26 cellular contexts compared by ENCODE assay signal in genomic region chr22:17764036-17764435, GRCh38. TPM values are rescaled to one million over a fixed set of nuclear protein-coding genes. Genes with fewer than 3 reads are reported as not detected.
A peak's percentile ranks its signal among the peaks of the same experiment; 100 is the strongest.
DNase-seq lines count a peak whose midpoint lies in the region; ATAC-seq, FAIRE-seq and TF ChIP-seq lines count a peak whose summit lies in the region.
"Had no signal": no experiment of that assay in that cellular context is flagged by ENCODE, and none has a peak within 500 bp of the region (broad histone marks: within the 10 kb centered on the region; RNA-seq: fewer than 3 reads in every experiment).

No MANE protein-coding gene starts in this region.

- peak overlapping the region; percentile 58 for H3K9ac ChIP-seq in Loucy (ENCODE audit: low read depth, low read length, poor library complexity, severe bottlenecking)

- H3K4me3 ChIP-seq in CD8-positive, alpha-beta T cell (ENCODE audit: low read depth, low read length): no peak overlapping the region
- peak overlapping the region; percentile 7 for H3K4me3 ChIP-seq in Loucy (ENCODE audit: low read length, poor library complexity, severe bottlenecking)
- no peak overlapping the region for H3K4me3 ChIP-seq in neutrophil (ENCODE audit: low read depth in 1 of 2, low read length in 1 of 2)
- H3K4me3 ChIP-seq: gastrocnemius medialis, hepatocyte, upper lobe of right lung had no signal

- peak overlapping the region; percentile 55 for H3K4me2 ChIP-seq in Loucy (ENCODE audit: low read depth, low read length, poor library complexity, severe bottlenecking)
- H3K4me2 ChIP-seq: hepatocyte had no signal

- no peak for FAIRE-seq in H54 (lab: Jason Lieb, UNC)
- FAIRE-seq: H1, small intestine had no signal

- no peaks in the 10 kb centered on the region for H3K9me3 Mint-ChIP-seq in CD8-positive, alpha-beta T cell
- no peaks in the 10 kb centered on the region for H3K9me3 Mint-ChIP-seq in immature natural killer cell
- H3K9me3 Mint-ChIP-seq: activated naive CD4-positive, alpha-beta T cell treated with anti-CD3 and anti-CD28 coated beads, Interleukin-2, amount 50 U/mL, for 72 hours; activated T-helper 2 cell treated with anti-CD3 and anti-CD28 coated beads, Interferon-gamma antibody, Interleukin-2, Interleukin-4, amounts not matched to agents 10 μg/mL and 5 μg/mL and 100 μg/mL, durations not matched to agents 14 hours and 24 hours and 36 hours; T-helper 2 cell treated with Interferon-gamma antibody and Interleukin-4, amounts not matched to agents 5 μg/mL and 100 μg/mL, for 36 hours had no signal

- H3K27ac ChIP-seq in CD8-positive, alpha-beta T cell (ENCODE audit: low read depth, low read length): no peak overlapping the region
- H3K27ac ChIP-seq in neutrophil: peak overlapping the region; percentile 57
- H3K27ac ChIP-seq: gastrocnemius medialis, hepatocyte, upper lobe of right lung had no signal

- H3K9me3 ChIP-seq in CD8-positive, alpha-beta T cell (ENCODE audit: low read length): no peaks in the 10 kb centered on the region
- H3K9me3 ChIP-seq in Loucy (ENCODE audit: insufficient read depth, low read depth, low read length) (no peaks in the 10 kb centered on the region), neutrophil (no peaks in the 10 kb centered on the region)
- H3K9me3 ChIP-seq: gastrocnemius medialis, upper lobe of right lung had no signal

- peaks cover 3% of the 10 kb centered on the region for H3K36me3 Mint-ChIP-seq in CD8-positive, alpha-beta T cell
- H3K36me3 Mint-ChIP-seq in immature natural killer cell: peaks cover 0 to 4% (median 0%) of the 10 kb centered on the region in 3 donors
- H3K36me3 Mint-ChIP-seq: activated naive CD4-positive, alpha-beta T cell treated with anti-CD3 and anti-CD28 coated beads, Interleukin-2, amount 50 U/mL, for 72 hours had no signal

- peaks cover 39% of the 10 kb centered on the region for H3K4me1 Mint-ChIP-seq in CD8-positive, alpha-beta T cell (ENCODE audit: low read depth)
- peaks cover 40 to 52% of the 10 kb centered on the region in 2 donors for H3K4me1 Mint-ChIP-seq in immature natural killer cell

- no peaks in the 10 kb centered on the region for H3K27me3 ChIP-seq in CD8-positive, alpha-beta T cell (ENCODE audit: insufficient read depth, low read length)
- H3K27me3 ChIP-seq in Loucy (ENCODE audit: insufficient read depth, low read length, poor library complexity, severe bottlenecking) (no peaks in the 10 kb centered on the region), neutrophil (no peaks in the 10 kb centered on the region)
- H3K27me3 ChIP-seq: gastrocnemius medialis, hepatocyte, upper lobe of right lung had no signal

- peaks cover 22% of the 10 kb centered on the region for H3K4me1 ChIP-seq in CD8-positive, alpha-beta T cell (ENCODE audit: insufficient read depth, low read length)
- H3K4me1 ChIP-seq in Loucy (ENCODE audit: insufficient read depth, low read length, poor library complexity, severe bottlenecking) (peaks cover 32% of the 10 kb centered on the region), neutrophil (ENCODE audit: control insufficient read depth in 1 of 2, insufficient read depth in 1 of 2, low read depth in 1 of 2, low read length in 1 of 2) (peaks cover 58 to 74% of the 10 kb centered on the region in 2 experiments)
- H3K4me1 ChIP-seq: gastrocnemius medialis, upper lobe of right lung had no signal

- H3K4me3 Mint-ChIP-seq in CD8-positive, alpha-beta T cell: no peak overlapping the region
- H3K4me3 Mint-ChIP-seq in immature natural killer cell: no peak overlapping the region
- H3K4me3 Mint-ChIP-seq: activated CD4-positive, alpha-beta T cell treated with anti-CD3 and anti-CD28 coated beads for 36 hours; activated CD8-positive, alpha-beta T cell treated with anti-CD3 and anti-CD28 coated beads, Interleukin-2, amount 10 ng/mL, durations not matched to agents 7 days and 5 days; T-helper 2 cell treated with Interferon-gamma antibody and Interleukin-4, amounts not matched to agents 5 μg/mL and 100 μg/mL, for 36 hours had no signal

- no peak for DNase-seq in CD8-positive, alpha-beta T cell
- DNase-seq in immature natural killer cell (no peak), GOT3 (lab: John Stamatoyannopoulos, UW) (no peak), H54 (ENCODE audit: insufficient read length, low spot score) (no peak)
- DNase-seq in stimulated activated CD4-positive, alpha-beta T cell treated with anti-CD3 and anti-CD28 coated beads, Interleukin-4, amount 100 ng/mL, for 24 hours: no peak
- DNase-seq: activated CD4-positive, alpha-beta T cell treated with anti-CD3 and anti-CD28 coated beads for 36 hours; activated CD8-positive, alpha-beta T cell treated with anti-CD3 and anti-CD28 coated beads, Interleukin-2, amount 10 ng/mL, durations not matched to agents 7 days and 5 days; cortex of kidney; EL; gastrocnemius medialis; left colon; NCI-H1436; NCI-H2107; OCI-M1; retina; small intestine; stimulated activated CD4-positive, alpha-beta T cell treated with anti-CD3 and anti-CD28 coated beads, Interleukin-1b, Interleukin-23, amount 100 ng/mL, for 48 hours; upper lobe of right lung had no signal

- CTCF ChIA-PET in CD8-positive, alpha-beta T cell (lab: Charles Lee): no interaction called here

- H3K36me3 ChIP-seq in CD8-positive, alpha-beta T cell (ENCODE audit: insufficient read depth, low read length): no peaks in the 10 kb centered on the region
- H3K36me3 ChIP-seq in Loucy (ENCODE audit: insufficient read depth, low read length): no peaks in the 10 kb centered on the region
- no peaks in the 10 kb centered on the region for H3K36me3 ChIP-seq in neutrophil
- H3K36me3 ChIP-seq: gastrocnemius medialis, upper lobe of right lung had no signal

- no peak overlapping the region for H2AFZ ChIP-seq in Loucy (ENCODE audit: low read length)
- H2AFZ ChIP-seq: hepatocyte had no signal

- peak overlapping the region; percentile 66 for H3K27ac Mint-ChIP-seq in CD8-positive, alpha-beta T cell
- peak overlapping the region; percentile 15 to 86 (median 61) for H3K27ac Mint-ChIP-seq in immature natural killer cell
- H3K27ac Mint-ChIP-seq: activated CD4-positive, alpha-beta T cell treated with anti-CD3 and anti-CD28 coated beads for 36 hours; activated CD8-positive, alpha-beta T cell treated with anti-CD3 and anti-CD28 coated beads, Interleukin-2, amount 10 ng/mL, durations not matched to agents 7 days and 5 days; activated naive CD4-positive, alpha-beta T cell treated with anti-CD3 and anti-CD28 coated beads, Interleukin-2, amount 50 U/mL, for 72 hours; activated T-helper 2 cell treated with anti-CD3 and anti-CD28 coated beads, Interferon-gamma antibody, Interleukin-2, Interleukin-4, amounts not matched to agents 10 μg/mL and 5 μg/mL and 100 μg/mL, durations not matched to agents 14 hours and 24 hours and 36 hours; T-helper 2 cell treated with Interferon-gamma antibody and Interleukin-4, amounts not matched to agents 5 μg/mL and 100 μg/mL, for 36 hours had no signal

- TF ChIP-seq CTCF in CD8-positive, alpha-beta T cell (IDR thresholded peaks at IDR 0.05): no peak
- TF ChIP-seq CTCF in Loucy (conservative IDR thresholded peaks at IDR 0.05; ENCODE audit: low read length) (no peak), neutrophil (IDR thresholded peaks at IDR 0.05) (no peak)

- no peak for ATAC-seq in CD8-positive, alpha-beta T cell
- ATAC-seq in HG03439 (IDR thresholded peaks at IDR 0.05; ENCODE audit: unreplicated experiment): no peak
- ATAC-seq: activated CD4-positive, alpha-beta T cell treated with anti-CD3 and anti-CD28 coated beads for 36 hours; activated CD8-positive, alpha-beta T cell treated with anti-CD3 and anti-CD28 coated beads, Interleukin-2, amount 10 ng/mL, durations not matched to agents 7 days and 5 days; activated naive CD4-positive, alpha-beta T cell treated with anti-CD3 and anti-CD28 coated beads, Interleukin-2, amount 50 U/mL, for 72 hours; gastrocnemius medialis; left colon; upper lobe of right lung had no signal

- POLR2A ChIA-PET in CD8-positive, alpha-beta T cell (lab: Charles Lee): no interaction called here

- intact Hi-C loops in CD8-positive, alpha-beta T cell (cut with DNase I, micrococcal nuclease): no loop called here

- H4K20me1 ChIP-seq in Loucy (ENCODE audit: insufficient read depth, low read length, poor library complexity, severe bottlenecking): peaks cover 46% of the 10 kb centered on the region

- H3K27me3 Mint-ChIP-seq in CD8-positive, alpha-beta T cell (ENCODE audit: low read depth): no peaks in the 10 kb centered on the region
- peaks cover 0 to 8% (median 0%) of the 10 kb centered on the region in 3 donors for H3K27me3 Mint-ChIP-seq in immature natural killer cell (ENCODE audit: low read depth in 3 of 3)

- H3K9me2 ChIP-seq in Loucy (replicated peaks; ENCODE audit: low read depth, low read length): no peaks in the 10 kb centered on the region

- peaks cover 93% of the 10 kb centered on the region for H3K79me2 ChIP-seq in Loucy (ENCODE audit: insufficient read depth, low read length)

- no peaks in the 10 kb centered on the region for H3F3A ChIP-seq in Loucy (ENCODE audit: low read depth)

- no peak for TF ChIP-seq POLR2A in H54 (IDR thresholded peaks at IDR 0.05; ENCODE audit: low read depth, low read length)

RNA-seq across cellular contexts. Expression of gene BID, which starts 10.2 kb away (rescaled TPM):
- 10 to 100 TPM; 14.4 to 15.0 TPM for total RNA-seq in CD8-positive, alpha-beta T cell
- 100 to 1,000 TPM; 110 to 180 (median 164) TPM for polyA plus RNA-seq in immature natural killer cell
